In genomic region chr6:34837500-34837899, GRCh38 we compare ENCODE assay signal across 17 cellular contexts. TPM values are rescaled to one million over a fixed set of nuclear protein-coding genes. Genes with fewer than 3 reads are reported as not detected.
DNase-seq lines count a peak whose midpoint lies in the region; ATAC-seq, FAIRE-seq and TF ChIP-seq lines count a peak whose summit lies in the region.
"Had no signal": no experiment of that assay in that cellular context is flagged by ENCODE, and none has a peak within 500 bp of the region (broad histone marks: within the 10 kb centered on the region; RNA-seq: fewer than 3 reads in every experiment).

No MANE protein-coding gene starts in this region.

- no peak for TF ChIP-seq CTCF in natural killer cell (IDR thresholded peaks at IDR 0.05)
- TF ChIP-seq CTCF in K562 (IDR thresholded peaks at IDR 0.05 in 2 of 3, conservative IDR thresholded peaks at IDR 0.05 in 1 of 3; ENCODE audit: insufficient read depth in 2 of 3, low read depth in 1 of 3, low read length in 3 of 3): no peak

- H3K36me3 ChIP-seq in K562 (ENCODE audit: control insufficient read depth, insufficient read depth, low read length): peaks cover 56% of the 10 kb centered on the region

- POLR2A ChIA-PET in K562 (lab: Yijun Ruan, JAX): interaction anchor here (0.9 to 1.2 kb wide), 2 partner anchors 14 to 23 kb away, joined by 3 read pairs; no protein-coding TSS in a partner anchor

- intact Hi-C loops in natural killer cell (cut with micrococcal nuclease) (no loop called here), K562 (cut with micrococcal nuclease) (no loop called here)

- H3K4me3 ChIP-seq in K562: no peak overlapping the region
- H3K4me3 ChIP-seq: GM23338 had no signal

- no peak for TF ChIP-seq RAD21 in K562 (CRISPR knock-in tag; conservative IDR thresholded peaks at IDR 0.05 in 1 of 2, IDR thresholded peaks at IDR 0.05 in 1 of 2)

- DNase-seq in activated T-cell treated with anti-CD3 and anti-CD28 coated beads, Interleukin-2, amount 50 U/mL, for 72 hours: no peak
- no peak for DNase-seq in activated T-cell treated with anti-CD3 and anti-CD28 coated beads, Interleukin-2, amount 50 U/mL, for 4 hours
- no peak for DNase-seq in natural killer cell treated with Interleukin-12 subunit alpha and Interleukin-12 subunit beta and Interleukin-15 and Interleukin-18, amount 100 ng/mL, for 72 hours (ENCODE audit: low spot score)
- DNase-seq in natural killer cell (no peak), K562 (ENCODE audit: extremely low read depth in 1 of 4, low spot score in 3 of 4) (no peak), mesenteric fat pad (ENCODE audit: low spot score) (no peak)
- DNase-seq: C1 segment of cervical spinal cord; Calu3; CD4-positive, alpha-beta memory T cell; COR-L47; DMS53; DMS79 treated with DMSO at 0.1 percent for 48 hours; GF-D8; H9 had no signal

- no peak for TF ChIP-seq EP300 in K562 (IDR thresholded peaks at IDR 0.05; ENCODE audit: low read length)

- ATAC-seq in activated T-cell treated with anti-CD3 and anti-CD28 coated beads, Interleukin-2, amount 50 U/mL, for 72 hours (replicated peaks in 1 of 2): peak in 1 of 2 donors; percentile 75
- ATAC-seq in activated T-cell treated with anti-CD3 and anti-CD28 coated beads, Interleukin-2, amount 50 U/mL, for 4 hours: no peak
- ATAC-seq in natural killer cell treated with Interleukin-12 subunit alpha and Interleukin-12 subunit beta and Interleukin-15 and Interleukin-18, amount 100 ng/mL, for 72 hours: no peak
- ATAC-seq in natural killer cell (no peak), K562 (no peak)
- ATAC-seq: GM23338, HCT116 had no signal

- H3K9ac ChIP-seq in K562 (ENCODE audit: insufficient read depth in 1 of 2, low read depth in 2 of 2, low read length in 2 of 2): no peak overlapping the region

- H3K36me3 Mint-ChIP-seq in activated T-cell treated with anti-CD3 and anti-CD28 coated beads, Interleukin-2, amount 50 U/mL, for 72 hours (ENCODE audit: insufficient read depth in 2 of 2): peaks cover 3 to 19% of the 10 kb centered on the region in 2 donors
- peaks cover 24% of the 10 kb centered on the region for H3K36me3 Mint-ChIP-seq in activated T-cell treated with anti-CD3 and anti-CD28 coated beads, Interleukin-2, amount 50 U/mL, for 4 hours (ENCODE audit: insufficient read depth)
- H3K36me3 Mint-ChIP-seq in natural killer cell treated with Interleukin-12 subunit alpha and Interleukin-12 subunit beta and Interleukin-15 and Interleukin-18, amount 100 ng/mL, for 72 hours: peaks cover 15% of the 10 kb centered on the region
- peaks cover 20% of the 10 kb centered on the region for H3K36me3 Mint-ChIP-seq in natural killer cell

- no peak overlapping the region for H2AFZ ChIP-seq in K562 (ENCODE audit: low read depth, low read length)
- H2AFZ ChIP-seq: GM23338 had no signal

- H4K20me1 ChIP-seq in K562 (replicated peaks; ENCODE audit: control insufficient read depth, insufficient read depth, low read length): no peaks in the 10 kb centered on the region; the same call in 1 of the 2 replicates

- H3K27ac ChIP-seq in K562 (ENCODE audit: extremely low read depth, low read depth, low read length): no peak overlapping the region

- H3K4me3 Mint-ChIP-seq in activated T-cell treated with anti-CD3 and anti-CD28 coated beads, Interleukin-2, amount 50 U/mL, for 72 hours: no peak overlapping the region
- H3K4me3 Mint-ChIP-seq in activated T-cell treated with anti-CD3 and anti-CD28 coated beads, Interleukin-2, amount 50 U/mL, for 4 hours: no peak overlapping the region
- no peak overlapping the region for H3K4me3 Mint-ChIP-seq in natural killer cell treated with Interleukin-12 subunit alpha and Interleukin-12 subunit beta and Interleukin-15 and Interleukin-18, amount 100 ng/mL, for 72 hours
- H3K4me3 Mint-ChIP-seq in natural killer cell: no peak overlapping the region
- H3K4me3 Mint-ChIP-seq: CD4-positive, alpha-beta memory T cell; GM23338; H9 had no signal

- TF ChIP-seq POLR2A in K562 (conservative IDR thresholded peaks at IDR 0.05): no peak

- H3K9me3 ChIP-seq in K562 (replicated peaks; ENCODE audit: control insufficient read depth, insufficient read depth, low read depth, low read length): no peaks in the 10 kb centered on the region

- H3K9me3 Mint-ChIP-seq in activated T-cell treated with anti-CD3 and anti-CD28 coated beads, Interleukin-2, amount 50 U/mL, for 72 hours: no peaks in the 10 kb centered on the region
- no peaks in the 10 kb centered on the region for H3K9me3 Mint-ChIP-seq in activated T-cell treated with anti-CD3 and anti-CD28 coated beads, Interleukin-2, amount 50 U/mL, for 4 hours
- no peaks in the 10 kb centered on the region for H3K9me3 Mint-ChIP-seq in natural killer cell treated with Interleukin-12 subunit alpha and Interleukin-12 subunit beta and Interleukin-15 and Interleukin-18, amount 100 ng/mL, for 72 hours
- no peaks in the 10 kb centered on the region for H3K9me3 Mint-ChIP-seq in natural killer cell
- H3K9me3 Mint-ChIP-seq: CD4-positive, alpha-beta memory T cell; GM23338; H9 had no signal

- in situ Hi-C loops in K562 (cut with MboI): no loop called here

- no peak for FAIRE-seq in K562 (lab: Jason Lieb, UNC)
- FAIRE-seq: GM18507 had no signal

- H3K4me1 Mint-ChIP-seq in activated T-cell treated with anti-CD3 and anti-CD28 coated beads, Interleukin-2, amount 50 U/mL, for 72 hours (ENCODE audit: low read depth): peaks cover 12% of the 10 kb centered on the region
- H3K4me1 Mint-ChIP-seq in activated T-cell treated with anti-CD3 and anti-CD28 coated beads, Interleukin-2, amount 50 U/mL, for 4 hours (ENCODE audit: low read depth): peaks cover 3% of the 10 kb centered on the region
- peaks cover 8 to 18% of the 10 kb centered on the region in 2 donors for H3K4me1 Mint-ChIP-seq in natural killer cell treated with Interleukin-12 subunit alpha and Interleukin-12 subunit beta and Interleukin-15 and Interleukin-18, amount 100 ng/mL, for 72 hours (ENCODE audit: low read depth in 2 of 2)
- no peaks in the 10 kb centered on the region for H3K4me1 Mint-ChIP-seq in natural killer cell
- H3K4me1 Mint-ChIP-seq: H9 had no signal

- H3K27me3 ChIP-seq in K562 (ENCODE audit: control insufficient read depth in 2 of 2, insufficient read depth in 2 of 2, low read length in 2 of 2): no peaks in the 10 kb centered on the region

- CTCF ChIA-PET in K562 (lab: Yijun Ruan, JAX; ENCODE audit: low intra/inter-chr PET ratio): no interaction called here

- no peaks in the 10 kb centered on the region for H3K9me1 ChIP-seq in K562 (ENCODE audit: control insufficient read depth, insufficient read depth, low read length)

- H3K27ac Mint-ChIP-seq in activated T-cell treated with anti-CD3 and anti-CD28 coated beads, Interleukin-2, amount 50 U/mL, for 72 hours: peak overlapping the region; percentile 75
- H3K27ac Mint-ChIP-seq in natural killer cell treated with Interleukin-12 subunit alpha and Interleukin-12 subunit beta and Interleukin-15 and Interleukin-18, amount 100 ng/mL, for 72 hours: peak overlapping the region; percentile 16 to 18
- no peak overlapping the region for H3K27ac Mint-ChIP-seq in natural killer cell
- H3K27ac Mint-ChIP-seq: GM23338, H9 had no signal

- H3K4me1 ChIP-seq in K562 (replicated peaks in 1 of 2; ENCODE audit: control insufficient read depth in 2 of 2, insufficient read depth in 2 of 2, low read length in 2 of 2): peaks cover 9 to 24% of the 10 kb centered on the region in 2 experiments

- H3K27me3 Mint-ChIP-seq in activated T-cell treated with anti-CD3 and anti-CD28 coated beads, Interleukin-2, amount 50 U/mL, for 72 hours (ENCODE audit: low read depth): no peaks in the 10 kb centered on the region
- no peaks in the 10 kb centered on the region for H3K27me3 Mint-ChIP-seq in activated T-cell treated with anti-CD3 and anti-CD28 coated beads, Interleukin-2, amount 50 U/mL, for 4 hours (ENCODE audit: low read depth)
- H3K27me3 Mint-ChIP-seq in natural killer cell treated with Interleukin-12 subunit alpha and Interleukin-12 subunit beta and Interleukin-15 and Interleukin-18, amount 100 ng/mL, for 72 hours: no peaks in the 10 kb centered on the region
- H3K27me3 Mint-ChIP-seq in natural killer cell (ENCODE audit: low read depth in 2 of 2): no peaks in the 10 kb centered on the region
- H3K27me3 Mint-ChIP-seq: CD4-positive, alpha-beta memory T cell had no signal

- H3K79me2 ChIP-seq in K562 (ENCODE audit: control insufficient read depth, insufficient read depth, low read length): no peaks in the 10 kb centered on the region

- BruUV-seq in K562 (replicated peaks; lab: Mats Ljungman, UMichigan): no TSS peak

- no peak overlapping the region for H3K4me2 ChIP-seq in K562 (ENCODE audit: insufficient read depth, low read length)
- H3K4me2 ChIP-seq: GM23338 had no signal

RNA-seq across cellular contexts. Expression of gene BLTP3A, which starts 45.6 kb away (rescaled TPM):
- 10 to 100 TPM; 22.1 to 25.3 TPM for total RNA-seq in activated T-cell treated with anti-CD3 and anti-CD28 coated beads, Interleukin-2, amount 50 U/mL, for 72 hours
- 10 to 100 TPM; 15.8 to 18.1 (median 17.0) TPM for total RNA-seq in activated T-cell treated with anti-CD3 and anti-CD28 coated beads, Interleukin-2, amount 50 U/mL, for 4 hours
- 10 to 100 TPM; 17.1 to 21.4 TPM for total RNA-seq in natural killer cell treated with Interleukin-12 subunit alpha and Interleukin-12 subunit beta and Interleukin-15 and Interleukin-18, amount 100 ng/mL, for 72 hours
- total RNA-seq in natural killer cell: 10 to 100 TPM; 16.6 to 17.5 (median 17.1) TPM
- 63.2 and 83.7 TPM in 2 replicates for total RNA-seq in K562 (2011; cell fraction: chromatin; rRNA removed; ENCODE audit: low replicate concordance)
- total RNA-seq in K562 (2011; cell fraction: nucleolus; rRNA removed): 35.0 and 36.8 TPM in 2 replicates
- 39.5 and 45.3 TPM in 2 replicates for total RNA-seq in K562 (2011; cell fraction: nucleoplasm; rRNA removed)
- total RNA-seq in K562 (2014; rRNA removed): 14.8 and 16.7 TPM in 2 replicates
- total RNA-seq in K562 (2014; rRNA removed; fragmentation: Illumina TruSeq; extraction: Trizol): 21.5 and 24.6 TPM in 2 replicates
- total RNA-seq in K562 (2015; rRNA removed; fragmentation: Illumina TruSeq; extraction: Trizol): 13.3 and 14.0 TPM in 2 replicates
- total RNA-seq in K562 (2021): 30.2 and 34.6 TPM in 2 replicates
- 29.3 and 33.0 TPM in 2 replicates for polyA plus RNA-seq in K562 (2011; rRNA removed)
- polyA plus RNA-seq in K562 (2011; cell fraction: cytosol; rRNA removed): 23.9 and 26.2 TPM in 2 replicates
- 16.4 and 18.6 TPM in 2 replicates for polyA plus RNA-seq in K562 (2011; cell fraction: nucleus; rRNA removed)
- 12.0 and 23.2 TPM in 2 replicates for polyA plus RNA-seq in K562 (2012)
- 26.6 and 27.2 TPM in 2 replicates for polyA plus RNA-seq in K562 (2014; fragmentation: Illumina TruSeq; extraction: Trizol)
- polyA plus RNA-seq in K562 (2014; fragmentation: Nextera tagmentation; extraction: Ambion mirVana): 1 to 10 TPM; 7.5 to 7.7 TPM
- polyA plus RNA-seq in K562 (2014; rRNA removed): 15.5 and 17.9 TPM in 2 replicates
- polyA minus RNA-seq in K562 (2011; rRNA and poly(A)+ RNA removed): 62.1 and 71.6 TPM in 2 replicates
- 38.1 and 38.5 TPM in 2 replicates for polyA minus RNA-seq in K562 (2011; cell fraction: cytosol; rRNA and poly(A)+ RNA removed)
- polyA minus RNA-seq in K562 (2011; cell fraction: nucleus; rRNA and poly(A)+ RNA removed): 14.1 and 23.9 TPM in 2 replicates
- 25.5 TPM for total RNA-seq in mesenteric fat pad

RNA-seq across cellular contexts. Expression of gene TAF11, which starts 50.3 kb away (rescaled TPM):
- 10 to 100 TPM; 29.1 to 30.9 TPM for total RNA-seq in activated T-cell treated with anti-CD3 and anti-CD28 coated beads, Interleukin-2, amount 50 U/mL, for 72 hours
- total RNA-seq in activated T-cell treated with anti-CD3 and anti-CD28 coated beads, Interleukin-2, amount 50 U/mL, for 4 hours: 10 to 100 TPM; 26.1 to 33.4 (median 28.5) TPM
- 10 to 100 TPM; 32.8 to 38.9 TPM for total RNA-seq in natural killer cell treated with Interleukin-12 subunit alpha and Interleukin-12 subunit beta and Interleukin-15 and Interleukin-18, amount 100 ng/mL, for 72 hours
- 10 to 100 TPM; 34.4 to 41.3 (median 36.2) TPM for total RNA-seq in natural killer cell
- 29.2 and 52.2 TPM in 2 replicates for total RNA-seq in K562 (2011; cell fraction: chromatin; rRNA removed; ENCODE audit: low replicate concordance)
- 25.0 and 26.5 TPM in 2 replicates for total RNA-seq in K562 (2011; cell fraction: nucleolus; rRNA removed)
- total RNA-seq in K562 (2011; cell fraction: nucleoplasm; rRNA removed): 35.7 and 46.0 TPM in 2 replicates
- 40.9 and 59.3 TPM in 2 replicates for total RNA-seq in K562 (2014; rRNA removed)
- 71.9 and 83.0 TPM in 2 replicates for total RNA-seq in K562 (2014; rRNA removed; fragmentation: Illumina TruSeq; extraction: Trizol)
- 65.9 and 73.2 TPM in 2 replicates for total RNA-seq in K562 (2015; rRNA removed; fragmentation: Illumina TruSeq; extraction: Trizol)
- 49.4 and 52.7 TPM in 2 replicates for total RNA-seq in K562 (2021)
- polyA plus RNA-seq in K562 (2011; rRNA removed): 70.6 and 91.9 TPM in 2 replicates
- polyA plus RNA-seq in K562 (2011; cell fraction: cytosol; rRNA removed): 26.4 and 54.7 TPM in 2 replicates
- polyA plus RNA-seq in K562 (2011; cell fraction: nucleus; rRNA removed): 34.5 and 45.8 TPM in 2 replicates
- 43.8 and 49.9 TPM in 2 replicates for polyA plus RNA-seq in K562 (2012)
- polyA plus RNA-seq in K562 (2014; fragmentation: Illumina TruSeq; extraction: Trizol): 67.5 and 74.2 TPM in 2 replicates
- polyA plus RNA-seq in K562 (2014; fragmentation: Nextera tagmentation; extraction: Ambion mirVana): 10 to 100 TPM; 42.0 to 44.9 TPM
- polyA plus RNA-seq in K562 (2014; rRNA removed): 74.7 and 77.2 TPM in 2 replicates
- 30.6 and 33.4 TPM in 2 replicates for polyA minus RNA-seq in K562 (2011; rRNA and poly(A)+ RNA removed)
- polyA minus RNA-seq in K562 (2011; cell fraction: cytosol; rRNA and poly(A)+ RNA removed): 12.2 and 14.1 TPM in 2 replicates
- polyA minus RNA-seq in K562 (2011; cell fraction: nucleus; rRNA and poly(A)+ RNA removed): 12.3 and 18.2 TPM in 2 replicates
- total RNA-seq in mesenteric fat pad: 17.3 TPM

RNA-seq across cellular contexts. Expression of gene ANKS1A, which starts 51.6 kb away (rescaled TPM):
- 1 to 10 TPM; 9.2 to 9.6 TPM for total RNA-seq in activated T-cell treated with anti-CD3 and anti-CD28 coated beads, Interleukin-2, amount 50 U/mL, for 72 hours
- total RNA-seq in activated T-cell treated with anti-CD3 and anti-CD28 coated beads, Interleukin-2, amount 50 U/mL, for 4 hours: 1 to 10 TPM; 7.7 to 8.3 (median 8.2) TPM
- 10 to 100 TPM; 12.2 to 15.0 TPM for total RNA-seq in natural killer cell treated with Interleukin-12 subunit alpha and Interleukin-12 subunit beta and Interleukin-15 and Interleukin-18, amount 100 ng/mL, for 72 hours
- total RNA-seq in natural killer cell (10 to 100 TPM; 10.4 to 11.5 (median 10.9) TPM), K562 (2014; rRNA removed) (6.2 and 8.7 TPM in 2 replicates), K562 (2014; rRNA removed; fragmentation: Illumina TruSeq; extraction: Trizol) (3.6 and 4.3 TPM in 2 replicates), K562 (2015; rRNA removed; fragmentation: Illumina TruSeq; extraction: Trizol) (5.3 and 5.7 TPM in 2 replicates), K562 (2021) (11.6 and 13.8 TPM in 2 replicates), mesenteric fat pad (21.9 TPM)
- 48.2 and 58.7 TPM in 2 replicates for total RNA-seq in K562 (2011; cell fraction: chromatin; rRNA removed; ENCODE audit: low replicate concordance)
- total RNA-seq in K562 (2011; cell fraction: nucleolus; rRNA removed): 18.5 and 20.9 TPM in 2 replicates
- total RNA-seq in K562 (2011; cell fraction: nucleoplasm; rRNA removed): 19.7 and 20.3 TPM in 2 replicates
- polyA plus RNA-seq in K562 (2011; rRNA removed) (3.8 and 6.2 TPM in 2 replicates), K562 (2014; fragmentation: Illumina TruSeq; extraction: Trizol) (9.4 and 9.8 TPM in 2 replicates), K562 (2014; fragmentation: Nextera tagmentation; extraction: Ambion mirVana) (1 to 10 TPM; 1.1 to 1.5 TPM), K562 (2014; rRNA removed) (5.4 and 5.7 TPM in 2 replicates)
- polyA plus RNA-seq in K562 (2011; cell fraction: cytosol; rRNA removed): 3.0 and 3.5 TPM in 2 replicates
- 9.2 and 13.2 TPM in 2 replicates for polyA plus RNA-seq in K562 (2011; cell fraction: nucleus; rRNA removed)
- polyA plus RNA-seq in K562 (2012): 9.3 and 11.1 TPM in 2 replicates
- 9.5 and 12.5 TPM in 2 replicates for polyA minus RNA-seq in K562 (2011; rRNA and poly(A)+ RNA removed)
- 5.9 and 11.5 TPM in 2 replicates for polyA minus RNA-seq in K562 (2011; cell fraction: cytosol; rRNA and poly(A)+ RNA removed)
- 7.1 and 10.3 TPM in 2 replicates for polyA minus RNA-seq in K562 (2011; cell fraction: nucleus; rRNA and poly(A)+ RNA removed)

Comparison
In these comparisons a context has a peak if more than half of its experiments do, and no peak if none do; other contexts are left out.
1. H3K27ac Mint-ChIP-seq: peak in activated T-cell treated with anti-CD3 and anti-CD28 coated beads, Interleukin-2, amount 50 U/mL, for 72 hours (single experiment) and natural killer cell treated with Interleukin-12 subunit alpha and Interleukin-12 subunit beta and Interleukin-15 and Interleukin-18, amount 100 ng/mL, for 72 hours (2 of 2); none in natural killer cell (0 of 2).